8 cellular contexts compared by ENCODE assay signal in the genomic region with DNA sequence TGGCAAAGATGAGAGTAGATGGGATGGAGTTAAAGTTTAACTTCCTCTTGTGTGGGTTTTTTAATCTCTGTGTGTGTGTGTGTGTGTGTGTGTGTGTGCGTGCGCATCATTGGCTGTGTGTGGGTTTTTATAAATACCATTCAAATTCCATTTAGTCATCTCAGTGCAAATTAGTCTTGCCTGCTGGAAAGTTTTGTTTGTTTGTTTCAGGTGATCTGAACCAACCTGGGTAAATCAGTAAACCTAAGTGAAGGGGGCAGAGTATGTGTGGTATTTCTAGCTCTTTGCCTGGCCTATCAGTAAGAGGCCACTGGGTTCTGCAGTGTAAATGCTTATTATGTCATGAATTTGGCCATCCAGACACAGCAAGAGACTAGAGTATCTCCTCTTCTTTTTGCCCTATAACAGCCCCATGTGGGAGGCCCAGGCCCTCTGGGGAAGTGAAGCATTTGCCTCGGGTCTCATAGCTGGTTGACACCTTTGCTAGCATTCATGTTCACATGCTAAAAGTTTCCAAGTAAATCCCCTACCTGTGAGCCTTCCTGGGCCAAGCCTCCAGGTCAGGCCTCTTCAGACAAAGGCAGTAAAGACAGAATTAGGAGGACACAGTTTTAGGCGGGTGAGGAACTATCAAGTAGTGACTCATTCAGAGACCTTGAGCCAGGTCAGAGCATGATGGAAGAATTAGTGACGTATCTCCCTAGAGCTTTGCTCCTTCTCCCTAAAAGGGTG. TPM values are rescaled to one million over a fixed set of nuclear protein-coding genes. Genes with fewer than 3 reads are reported as not detected.
DNase-seq lines count a peak whose midpoint lies in the region; ATAC-seq and TF ChIP-seq lines count a peak whose summit lies in the region.

No MANE protein-coding gene starts in this region.

- peak overlapping the region in 1 of 2 donors; percentile 1 for H3K27ac Mint-ChIP-seq in natural killer cell

- TF ChIP-seq CTCF in AG10803 (conservative IDR thresholded peaks at IDR 0.05; ENCODE audit: low read length): no peak
- no peak for TF ChIP-seq CTCF in fibroblast of the aortic adventitia (IDR thresholded peaks at IDR 0.05; ENCODE audit: insufficient read depth, low read length)
- no peak for TF ChIP-seq CTCF in natural killer cell (IDR thresholded peaks at IDR 0.05)
- no peak for TF ChIP-seq CTCF in esophagus squamous epithelium (IDR thresholded peaks at IDR 0.05)

- H3K9me3 ChIP-seq in esophagus squamous epithelium: no peaks in the 10 kb centered on the region

- H3K4me3 Mint-ChIP-seq in natural killer cell: no peak overlapping the region

- no peaks in the 10 kb centered on the region for H3K27me3 Mint-ChIP-seq in natural killer cell (ENCODE audit: low read depth in 2 of 2)

- ATAC-seq in GM19452 (IDR thresholded peaks at IDR 0.05; ENCODE audit: unreplicated experiment) (peak; percentile 81), natural killer cell (no peak)

- WGBS in esophagus squamous epithelium, 2 donors: 35 to 53% methylated on average over 4 to 5 of the region's 5 CpGs

- peaks cover 0 to 86% (median 10%) of the 10 kb centered on the region in 3 donors for H3K36me3 ChIP-seq in esophagus squamous epithelium

- H3K36me3 Mint-ChIP-seq in natural killer cell: peaks cover 23% of the 10 kb centered on the region

- DNase-seq in AG10803 (ENCODE audit: low read depth) (peak; percentile 68), M059J (ENCODE audit: low read depth) (peak; percentile 64), fibroblast of the aortic adventitia (ENCODE audit: low read depth) (peak; percentile 73), NCI-H774 (lab: John Stamatoyannopoulos, UW) (no peak), natural killer cell (no peak), esophagus squamous epithelium (lab: John Stamatoyannopoulos, UW) (no peak), GM19240 (ENCODE audit: insufficient read length, low spot score) (no peak)

- H3K4me1 ChIP-seq in esophagus squamous epithelium: peaks cover 0 to 36% (median 0%) of the 10 kb centered on the region in 3 donors

- H3K9me3 Mint-ChIP-seq in natural killer cell: no peaks in the 10 kb centered on the region

- no peak overlapping the region for H3K4me3 ChIP-seq in AG10803 (ENCODE audit: low read length)
- H3K4me3 ChIP-seq in fibroblast of the aortic adventitia (ENCODE audit: low read depth, low read length): no peak overlapping the region
- no peak overlapping the region for H3K4me3 ChIP-seq in esophagus squamous epithelium

- intact Hi-C loops in natural killer cell (cut with micrococcal nuclease) (no loop called here), esophagus squamous epithelium (cut with DNase I) (no loop called here)

- H3K27ac ChIP-seq in esophagus squamous epithelium: peak overlapping the region in 2 of 4 donors; percentile 2 to 52

- peaks cover 0 to 4% of the 10 kb centered on the region in 2 donors for H3K4me1 Mint-ChIP-seq in natural killer cell

- no peak for TF ChIP-seq POLR2A in esophagus squamous epithelium (IDR thresholded peaks at IDR 0.05)

- H3K27me3 ChIP-seq in esophagus squamous epithelium: no peaks in the 10 kb centered on the region

RNA-seq across cellular contexts. Expression of a gene that starts 14.7 kb away (rescaled TPM):
- 21.4 and 37.0 TPM in 2 replicates for total RNA-seq in M059J (2014; rRNA removed; shearing (Covaris generic))
- total RNA-seq in fibroblast of the aortic adventitia (ENCODE audit: low replicate concordance) (49.0 and 55.8 TPM in 2 replicates), natural killer cell (10 to 100 TPM; 44.3 to 55.3 (median 44.5) TPM), esophagus squamous epithelium (10 to 100 TPM; 24.6 to 27.9 (median 26.2) TPM)

RNA-seq across cellular contexts. Expression of a gene that starts 32.6 kb away (rescaled TPM):
- 1.2 and 3.7 TPM in 2 replicates for total RNA-seq in M059J (2014; rRNA removed; shearing (Covaris generic))
- total RNA-seq in fibroblast of the aortic adventitia (ENCODE audit: low replicate concordance): 11.5 and 113 TPM in 2 replicates
- total RNA-seq in natural killer cell: 100 to 1,000 TPM in 1 of 3 donors, 10 to 100 TPM in 2; 65.3 to 107 (median 89.8) TPM
- total RNA-seq in esophagus squamous epithelium: 10 to 100 TPM in 2 of 4 donors, 1 to 10 TPM in 2; 7.6 to 15.0 (median 11.2) TPM

Comparison
In these comparisons a context has a peak if more than half of its experiments do, and no peak if none do; other contexts are left out.
1. DNase-seq: peak in AG10803 (single experiment), M059J (single experiment) and fibroblast of the aortic adventitia (single experiment); none in NCI-H774 (single experiment), natural killer cell (single experiment), esophagus squamous epithelium (single experiment) and GM19240 (single experiment).